In the genomic region with DNA sequence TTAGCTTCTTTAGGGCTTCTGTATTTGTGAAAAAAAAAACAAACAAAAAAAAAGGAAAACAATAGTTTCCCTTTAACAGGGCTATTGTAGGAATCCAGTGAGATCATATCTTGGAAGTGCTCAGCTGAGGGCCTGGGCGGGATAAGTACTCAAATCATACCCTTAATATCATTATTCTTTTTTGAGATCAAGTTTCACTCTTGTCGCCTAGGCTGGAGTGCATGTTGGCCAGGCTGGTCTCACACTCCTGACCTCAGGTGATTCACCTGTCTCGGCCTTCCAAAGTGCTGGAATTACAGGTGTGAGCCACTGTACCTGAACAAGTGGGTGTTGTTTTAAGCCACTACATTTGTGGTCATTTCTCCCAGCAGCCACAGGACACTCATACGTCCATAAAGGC, we compare ENCODE assay signal across 20 cellular contexts.
"Had no signal": no experiment of that assay in that cellular context is flagged by ENCODE, and none has a peak within 500 bp of the region (broad histone marks: within the 10 kb centered on the region; RNA-seq: fewer than 3 reads in every experiment).

No MANE protein-coding gene starts in this region.

- H3K27me3 ChIP-seq: colonic mucosa, pancreas, testis, tibial nerve had no signal

- DNase-seq: caudate nucleus; colonic mucosa; effector CD4-positive, alpha-beta T cell; endodermal cell; foreskin melanocyte; islet precursor cell; midbrain; occipital lobe; pancreas; stimulated activated CD4-positive, alpha-beta T cell treated with anti-CD3 and anti-CD28 coated beads, Interleukin-2, amount 100 ng/mL, for 24 hours; stimulated activated CD4-positive, alpha-beta T cell treated with anti-CD3 and anti-CD28 coated beads, Interleukin-4, amount 100 ng/mL, for 4 hours; stimulated activated naive B cell treated with anti-CD40 and anti-IgM and Interleukin-4, amounts not matched to agents 10 μg/mL and 1 μg/mL and 100 μg/mL, for 72 hours; stimulated activated naive CD8-positive, alpha-beta T cell treated with anti-CD3 and anti-CD28 coated beads, Interleukin-15, amount 100 ng/mL, for 72 hours; testis had no signal

- H3K27ac ChIP-seq: colonic mucosa, pancreas, skin epidermis, testis, tibial nerve had no signal

- H3K4me3 ChIP-seq: colonic mucosa, pancreas, skin epidermis, testis, tibial nerve had no signal

- ATAC-seq: pancreas; sciatic nerve; stimulated activated naive B cell treated with anti-CD40 and anti-IgM and Interleukin-4, amounts not matched to agents 10 μg/mL and 1 μg/mL and 100 μg/mL, for 72 hours; stimulated activated naive CD8-positive, alpha-beta T cell treated with anti-CD3 and anti-CD28 coated beads, Interleukin-15, amount 100 ng/mL, for 72 hours had no signal

- H3K9me3 Mint-ChIP-seq: nephron; stimulated activated naive CD8-positive, alpha-beta T cell treated with anti-CD3 and anti-CD28 coated beads, Interleukin-15, amount 100 ng/mL, for 72 hours had no signal

- H3K36me3 ChIP-seq: colonic mucosa, pancreas, tibial nerve had no signal

- H3K27ac Mint-ChIP-seq: endodermal cell; memory B cell; nephron; progenitor cell of endocrine pancreas; stimulated activated naive B cell treated with anti-CD40 and anti-IgM and Interleukin-4, amounts not matched to agents 10 μg/mL and 1 μg/mL and 100 μg/mL, for 72 hours; stimulated activated naive CD8-positive, alpha-beta T cell treated with anti-CD3 and anti-CD28 coated beads, Interleukin-15, amount 100 ng/mL, for 72 hours had no signal

- H3K4me1 Mint-ChIP-seq: memory B cell; nephron; stimulated activated naive B cell treated with anti-CD40 and anti-IgM and Interleukin-4, amounts not matched to agents 10 μg/mL and 1 μg/mL and 100 μg/mL, for 72 hours; stimulated activated naive CD8-positive, alpha-beta T cell treated with anti-CD3 and anti-CD28 coated beads, Interleukin-15, amount 100 ng/mL, for 72 hours had no signal

- H3K4me3 Mint-ChIP-seq: endodermal cell; memory B cell; nephron; stimulated activated naive B cell treated with anti-CD40 and anti-IgM and Interleukin-4, amounts not matched to agents 10 μg/mL and 1 μg/mL and 100 μg/mL, for 72 hours; stimulated activated naive CD8-positive, alpha-beta T cell treated with anti-CD3 and anti-CD28 coated beads, Interleukin-15, amount 100 ng/mL, for 72 hours had no signal

- H3K9me3 ChIP-seq: colonic mucosa, pancreas, testis, tibial nerve had no signal

- H3K4me1 ChIP-seq: colonic mucosa, pancreas, testis, tibial nerve had no signal
